Comparison of ENCODE assay signal across 8 cellular contexts in the genomic region with DNA sequence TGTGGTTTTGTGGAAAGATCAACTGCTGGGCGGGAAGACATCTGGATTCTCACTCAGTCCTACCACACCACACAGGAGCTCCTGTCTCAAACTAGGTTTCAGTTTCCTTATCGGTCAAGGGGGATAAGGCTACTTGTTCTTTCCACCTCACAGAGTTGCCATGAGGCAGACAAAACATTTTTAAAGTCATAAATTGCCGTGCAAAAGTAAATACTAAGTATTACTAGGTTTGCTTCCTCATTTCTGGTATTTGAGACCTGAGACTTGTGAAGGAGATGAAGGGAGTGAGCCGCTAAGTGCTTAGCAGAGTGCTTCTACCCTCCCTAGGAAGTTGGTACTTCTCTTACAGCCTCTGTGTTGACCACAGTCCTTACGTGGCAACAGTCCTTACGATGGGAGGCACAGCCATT. TPM values are rescaled to one million over a fixed set of nuclear protein-coding genes. Genes with fewer than 3 reads are reported as not detected.
DNase-seq lines count a peak whose midpoint lies in the region; ATAC-seq, FAIRE-seq and TF ChIP-seq lines count a peak whose summit lies in the region.

No MANE protein-coding gene starts in this region.

- peak; percentile 29 for ATAC-seq in GM21423 (IDR thresholded peaks at IDR 0.05; ENCODE audit: unreplicated experiment)
- no peak; the same call in 2 of the 3 replicates for ATAC-seq in HepG2

- H3K27me3 ChIP-seq in HUES64 (ENCODE audit: insufficient read depth, low read length) (0 out of 2 replicates have a peak, but pooled peaks cover 10% of the 10 kb centered on the region), HepG2 (ENCODE audit: control insufficient read depth in 1 of 2, insufficient read depth in 2 of 2, low read length in 2 of 2) (no peaks in the 10 kb centered on the region; a peak in 1 of 5 replicates)

- H3K36me3 ChIP-seq in HUES64 (ENCODE audit: insufficient read depth, low read length) (peaks cover 36% of the 10 kb centered on the region), HepG2 (replicated peaks in 1 of 2; ENCODE audit: control insufficient read depth in 1 of 2, insufficient read depth in 2 of 2, low read length in 2 of 2) (peaks cover 4 to 38% of the 10 kb centered on the region in 2 experiments)

- TF ChIP-seq CTCF in HepG2 (CRISPR knock-in tag; IDR thresholded peaks at IDR 0.05) (no peak), type B pancreatic cell (conservative IDR thresholded peaks at IDR 0.05) (no peak)

- no peak for TF ChIP-seq EP300 in HepG2 (IDR thresholded peaks at IDR 0.05; ENCODE audit: low read depth in 2 of 2, low read length in 2 of 2)
- TF ChIP-seq EP300 in HepG2 (CRISPR knock-in tag; IDR thresholded peaks at IDR 0.05; ENCODE audit: borderline replicate concordance): no peak

- FAIRE-seq in HepG2 (lab: Jason Lieb, UNC): no peak

- DNase-seq in GDM1 (lab: John Stamatoyannopoulos, UW): peak; percentile 6
- DNase-seq in HepG2 (ENCODE audit: low spot score): no peak
- DNase-seq in type B pancreatic cell (ENCODE audit: extremely low spot score, unreplicated experiment): no peak
- DNase-seq in NCI-H2227 (lab: John Stamatoyannopoulos, UW; ENCODE audit: unreplicated experiment): no peak
- DNase-seq in NCI-H187 treated with DMSO at 0.1 percent for 48 hours (lab: John Stamatoyannopoulos, UW): no peak

- no peak overlapping the region for H3K27ac ChIP-seq in HUES64 (ENCODE audit: low read depth, low read length)
- H3K27ac ChIP-seq in HepG2 (ENCODE audit: extremely low read length, insufficient read depth, low read length): peak overlapping the region; percentile 75

- no peaks in the 10 kb centered on the region for H3K27me3 Mint-ChIP-seq in activated naive CD8-positive, alpha-beta T cell
- no peaks in the 10 kb centered on the region for H3K27me3 Mint-ChIP-seq in type B pancreatic cell

- H3K4me3 ChIP-seq in HUES64 (ENCODE audit: low read length) (peak overlapping the region; percentile 94), HepG2 (replicated peaks in 1 of 3; ENCODE audit: insufficient read depth in 1 of 3, low read depth in 2 of 3, low read length in 3 of 3) (peak overlapping the region; percentile 87 to 91 (median 91))

- no TSS peak for BruUV-seq in HepG2 (replicated peaks; lab: Mats Ljungman, UMichigan)

- H3K4me1 ChIP-seq in HUES64 (ENCODE audit: insufficient read depth, low read length) (peaks cover 6% of the 10 kb centered on the region; the same call in 1 of the 2 replicates), HepG2 (ENCODE audit: insufficient read depth, low read length) (peaks cover 52% of the 10 kb centered on the region)

- POLR2A ChIA-PET in HepG2 (lab: Yijun Ruan, JAX): interaction anchor here (1.1 to 2.7 kb wide), 4 partner anchors 18 to 36 kb away, joined by 3 to 49 read pairs (median 6); a partner anchor contains a TSS

- peaks cover 28% of the 10 kb centered on the region for H3K79me2 ChIP-seq in HepG2 (ENCODE audit: insufficient read depth, low read length)

- H3K9ac ChIP-seq in HUES64 (ENCODE audit: low read depth, low read length) (no peak overlapping the region; the same call in 1 of the 2 replicates), HepG2 (ENCODE audit: insufficient read depth, low read depth, low read length) (peak overlapping the region; percentile 87)

- 97% methylated on average over 6 of the region's 6 CpGs for WGBS in HUES64
- WGBS in HepG2 (ENCODE audit: low lambda C conversion rate): 49% methylated on average over 6 of the region's 6 CpGs

- peaks cover 2% of the 10 kb centered on the region for H3K36me3 Mint-ChIP-seq in activated naive CD8-positive, alpha-beta T cell
- H3K36me3 Mint-ChIP-seq in type B pancreatic cell: no peaks in the 10 kb centered on the region

- TF ChIP-seq POLR2A in HepG2 (IDR thresholded peaks at IDR 0.05; ENCODE audit: insufficient read depth in 1 of 2, low read depth in 2 of 2, low read length in 2 of 2): no peak

- no peak overlapping the region for H2AFZ ChIP-seq in HepG2 (ENCODE audit: low read length)

- peaks cover 27% of the 10 kb centered on the region for H3K4me1 Mint-ChIP-seq in activated naive CD8-positive, alpha-beta T cell (ENCODE audit: low read depth)
- peaks cover 11% of the 10 kb centered on the region for H3K4me1 Mint-ChIP-seq in type B pancreatic cell (ENCODE audit: unreplicated experiment)

- no peaks in the 10 kb centered on the region for H4K20me1 ChIP-seq in HepG2 (ENCODE audit: insufficient read depth, low read length)

- peak overlapping the region; percentile 89 for H3K4me3 Mint-ChIP-seq in activated naive CD8-positive, alpha-beta T cell
- H3K4me3 Mint-ChIP-seq in type B pancreatic cell: peak overlapping the region; percentile 94

- H3K9me3 ChIP-seq in HUES64 (ENCODE audit: insufficient read depth, low read depth, low read length) (no peaks in the 10 kb centered on the region), HepG2 (ENCODE audit: low read length) (no peaks in the 10 kb centered on the region)

- peak overlapping the region; percentile 85 for H3K4me2 ChIP-seq in HepG2 (ENCODE audit: low read depth, low read length)

- intact Hi-C loops in HepG2 (cut with micrococcal nuclease; ENCODE audit: unreplicated experiment): no loop called here

- no peaks in the 10 kb centered on the region for H3K9me3 Mint-ChIP-seq in activated naive CD8-positive, alpha-beta T cell (ENCODE audit: low read depth)
- no peaks in the 10 kb centered on the region for H3K9me3 Mint-ChIP-seq in type B pancreatic cell

- in situ Hi-C loops in HepG2 (cut with HindIII; ENCODE audit: extremely low pct_ligation_motif_present, low pct_unique_long_range_greater_than_20kb): no loop called here

- no peak for TF ChIP-seq RAD21 in HepG2 (CRISPR knock-in tag; IDR thresholded peaks at IDR 0.05)

- CTCF ChIA-PET in HepG2 (lab: Yijun Ruan, JAX; ENCODE audit: low intra/inter-chr PET ratio, low total read pairs): interaction anchor here (1.5 kb wide), 1 partner anchor 30 kb away, joined by 5 read pairs; no protein-coding TSS in a partner anchor

- H3K27ac Mint-ChIP-seq in activated naive CD8-positive, alpha-beta T cell: peak overlapping the region; percentile 94
- H3K27ac Mint-ChIP-seq in type B pancreatic cell: peak overlapping the region; percentile 97

TF ChIP-seq in HepG2, 621 proteins besides CTCF, POLR2A, EP300 and RAD21 (continues in another document):
- TF ChIP-seq RBFOX2 (IDR thresholded peaks at IDR 0.05; ENCODE audit: low read depth, low read length) (0 out of 2 replicates have a peak, but pooled peaks have one; percentile 7), NR1H2 (CRISPR knock-in tag; IDR thresholded peaks at IDR 0.05; ENCODE audit: borderline replicate concordance, low read depth) (no peak)

RNA-seq across cellular contexts. Expression of a gene that starts 1.5 kb away (rescaled TPM):
- 49.7 TPM for polyA plus RNA-seq in HUES64 (2013, experiment 1 of 2)
- polyA plus RNA-seq in HUES64 (2013, experiment 2 of 2): 40.9 TPM
- 125 and 177 TPM in 2 replicates for total RNA-seq in HepG2 (2016; rRNA removed; fragmentation: Illumina TruSeq; extraction: Trizol)
- total RNA-seq in HepG2 (2016; cell fraction: cytosol; rRNA removed; fragmentation: Illumina TruSeq; extraction: Trizol; ENCODE audit: low read depth): 15.4 and 16.0 TPM in 2 replicates
- 126 and 179 TPM in 2 replicates for total RNA-seq in HepG2 (2016; cell fraction: insoluble cytoplasmic fraction; rRNA removed; fragmentation: Illumina TruSeq; extraction: Trizol)
- 26.0 and 30.3 TPM in 2 replicates for total RNA-seq in HepG2 (2016; cell fraction: membrane; rRNA removed; fragmentation: Illumina TruSeq; extraction: Trizol)
- 64.4 and 68.5 TPM in 2 replicates for total RNA-seq in HepG2 (2016; cell fraction: nucleus; rRNA removed; fragmentation: Illumina TruSeq; extraction: Trizol)
- 90.5 and 106 TPM in 2 replicates for polyA plus RNA-seq in HepG2 (2011; rRNA removed)
- polyA plus RNA-seq in HepG2 (2011; cell fraction: cytosol; rRNA removed): 74.5 and 100 TPM in 2 replicates
- polyA plus RNA-seq in HepG2 (2011; cell fraction: nucleus; rRNA removed): 37.3 and 46.1 TPM in 2 replicates
- polyA plus RNA-seq in HepG2 (2012): 128 and 190 TPM in 2 replicates
- 10.5 and 11.8 TPM in 2 replicates for polyA plus RNA-seq in HepG2 (2016; cell fraction: cytosol; fragmentation: Illumina TruSeq; extraction: Trizol; ENCODE audit: low read depth)
- polyA plus RNA-seq in HepG2 (2016; cell fraction: insoluble cytoplasmic fraction; fragmentation: Illumina TruSeq; extraction: Trizol; ENCODE audit: low read depth): 153 and 156 TPM in 2 replicates
- polyA plus RNA-seq in HepG2 (2016; cell fraction: membrane; fragmentation: Illumina TruSeq; extraction: Trizol; ENCODE audit: low read depth): 17.8 and 21.9 TPM in 2 replicates
- 62.6 and 62.9 TPM in 2 replicates for polyA plus RNA-seq in HepG2 (2016; cell fraction: nucleus; fragmentation: Illumina TruSeq; extraction: Trizol; ENCODE audit: insufficient read depth, low read depth)
- 16.6 and 36.0 TPM in 2 replicates for polyA minus RNA-seq in HepG2 (2011; rRNA and poly(A)+ RNA removed; ENCODE audit: low replicate concordance)
- polyA minus RNA-seq in HepG2 (2011; cell fraction: cytosol; rRNA and poly(A)+ RNA removed): 59.6 and 67.2 TPM in 2 replicates
- polyA minus RNA-seq in HepG2 (2011; cell fraction: nucleus; rRNA and poly(A)+ RNA removed): 98.4 and 124 TPM in 2 replicates
- total RNA-seq in type B pancreatic cell (ENCODE audit: low replicate concordance): 41.2 and 48.9 TPM in 2 replicates

RNA-seq across cellular contexts. Expression of a gene that starts 36.0 kb away (rescaled TPM):
- 42.4 TPM for polyA plus RNA-seq in HUES64 (2013, experiment 1 of 2)
- polyA plus RNA-seq in HUES64 (2013, experiment 2 of 2): 47.5 TPM
- 65.7 and 96.5 TPM in 2 replicates for total RNA-seq in HepG2 (2016; rRNA removed; fragmentation: Illumina TruSeq; extraction: Trizol)
- total RNA-seq in HepG2 (2016; cell fraction: cytosol; rRNA removed; fragmentation: Illumina TruSeq; extraction: Trizol; ENCODE audit: low read depth): 21.4 and 22.2 TPM in 2 replicates
- 71.1 and 96.7 TPM in 2 replicates for total RNA-seq in HepG2 (2016; cell fraction: insoluble cytoplasmic fraction; rRNA removed; fragmentation: Illumina TruSeq; extraction: Trizol)
- 29.2 and 38.3 TPM in 2 replicates for total RNA-seq in HepG2 (2016; cell fraction: membrane; rRNA removed; fragmentation: Illumina TruSeq; extraction: Trizol)
- 32.7 and 37.6 TPM in 2 replicates for total RNA-seq in HepG2 (2016; cell fraction: nucleus; rRNA removed; fragmentation: Illumina TruSeq; extraction: Trizol)
- 41.3 and 42.8 TPM in 2 replicates for polyA plus RNA-seq in HepG2 (2011; rRNA removed)
- 10.0 and 12.5 TPM in 2 replicates for polyA plus RNA-seq in HepG2 (2011; cell fraction: cytosol; rRNA removed)
- 11.8 and 17.0 TPM in 2 replicates for polyA plus RNA-seq in HepG2 (2011; cell fraction: nucleus; rRNA removed)
- 52.1 and 53.1 TPM in 2 replicates for polyA plus RNA-seq in HepG2 (2012)
- 23.2 and 23.3 TPM in 2 replicates for polyA plus RNA-seq in HepG2 (2016; cell fraction: cytosol; fragmentation: Illumina TruSeq; extraction: Trizol; ENCODE audit: low read depth)
- 120 and 122 TPM in 2 replicates for polyA plus RNA-seq in HepG2 (2016; cell fraction: insoluble cytoplasmic fraction; fragmentation: Illumina TruSeq; extraction: Trizol; ENCODE audit: low read depth)
- 29.7 and 44.8 TPM in 2 replicates for polyA plus RNA-seq in HepG2 (2016; cell fraction: membrane; fragmentation: Illumina TruSeq; extraction: Trizol; ENCODE audit: low read depth)
- polyA plus RNA-seq in HepG2 (2016; cell fraction: nucleus; fragmentation: Illumina TruSeq; extraction: Trizol; ENCODE audit: insufficient read depth, low read depth): 33.6 and 40.5 TPM in 2 replicates
- 14.1 and 27.0 TPM in 2 replicates for polyA minus RNA-seq in HepG2 (2011; rRNA and poly(A)+ RNA removed; ENCODE audit: low replicate concordance)
- polyA minus RNA-seq in HepG2 (2011; cell fraction: cytosol; rRNA and poly(A)+ RNA removed): 42.5 and 48.0 TPM in 2 replicates
- polyA minus RNA-seq in HepG2 (2011; cell fraction: nucleus; rRNA and poly(A)+ RNA removed): 39.9 and 41.6 TPM in 2 replicates
- total RNA-seq in type B pancreatic cell (ENCODE audit: low replicate concordance): 79.3 and 92.5 TPM in 2 replicates
